Comparison of ENCODE assay signal across 35 cellular contexts in the genomic region with DNA sequence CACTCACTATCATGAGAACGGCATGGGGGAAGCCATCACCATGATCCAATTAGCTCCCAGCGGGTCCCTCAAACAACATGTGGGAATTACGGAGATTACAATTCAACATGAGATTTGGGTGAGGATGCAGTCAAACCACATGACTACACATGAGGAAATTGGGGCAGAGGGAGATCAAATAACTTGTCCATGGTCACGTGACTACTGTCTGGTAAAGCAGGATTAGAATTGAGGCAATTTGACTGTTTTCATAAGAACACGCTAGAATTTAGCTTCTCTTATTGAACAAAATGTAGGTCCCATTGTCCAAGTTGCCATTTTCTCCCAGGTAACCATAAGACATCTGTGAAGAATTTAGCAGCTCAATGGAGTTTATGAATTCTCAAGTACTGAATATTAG.
"Had no signal": no experiment of that assay in that cellular context is flagged by ENCODE, and none has a peak within 500 bp of the region (broad histone marks: within the 10 kb centered on the region; RNA-seq: fewer than 3 reads in every experiment).

No MANE protein-coding gene starts in this region.

- H3K4me1 Mint-ChIP-seq: activated B cell treated with CpG ODN at 0.5 μM for 24 hours; activated CD4-positive, alpha-beta T cell treated with anti-CD3 and anti-CD28 coated beads, Interleukin-2, amount 10 ng/mL, durations not matched to agents 24 days and 14 days; activated naive CD8-positive, alpha-beta T cell treated with anti-CD3 and anti-CD28 coated beads for 36 hours; activated T-helper 17 cell treated with anti-CD3 and anti-CD28 coated beads, Interleukin-2, amount 50 U/mL, for 72 hours; T-cell; T-helper 17 cell had no signal

- DNase-seq: activated B cell treated with CpG ODN at 0.5 μM for 24 hours; activated CD4-positive, alpha-beta memory T cell treated with anti-CD3 and anti-CD28 coated beads for 36 hours; activated CD4-positive, alpha-beta T cell treated with anti-CD3 and anti-CD28 coated beads, Interleukin-2, amount 10 ng/mL, durations not matched to agents 24 days and 14 days; activated CD4-positive, alpha-beta T cell treated with anti-CD3 and anti-CD28 coated beads, Interleukin-2, amount 50 U/mL, for 1 hour; activated CD4-positive, alpha-beta T cell treated with anti-CD3 and anti-CD28 coated beads, Interleukin-2, amount 50 U/mL, for 4 hours; activated CD4-positive, CD25-positive, alpha-beta regulatory T cell treated with anti-CD3 and anti-CD28 coated beads, Interleukin-2, amount 50 U/mL, for 72 hours; activated CD8-positive, alpha-beta memory T cell treated with anti-CD3 and anti-CD28 coated beads, Interleukin-2, amount 50 U/mL, for 4 hours; activated CD8-positive, alpha-beta T cell treated with anti-CD3 and anti-CD28 coated beads for 36 hours; activated effector memory CD4-positive, alpha-beta T cell treated with anti-CD3 and anti-CD28 coated beads, Interleukin-2, amount 50 U/mL, for 16 hours; activated gamma-delta T cell treated with Interleukin-2 at 50 U/mL for 16 hours; activated naive CD4-positive, alpha-beta T cell; activated naive CD4-positive, alpha-beta T cell treated with anti-CD3 and anti-CD28 coated beads for 36 hours; activated naive CD4-positive, alpha-beta T cell treated with anti-CD3 and anti-CD28 coated beads, Interleukin-2, amount 50 U/mL, for 16 hours; activated naive CD8-positive, alpha-beta T cell treated with anti-CD3 and anti-CD28 coated beads for 36 hours; activated T-cell treated with anti-CD3 and anti-CD28 coated beads for 4 hours; activated T-cell treated with anti-CD3 and anti-CD28 coated beads, Interleukin-2, amount 50 U/mL, for 1 hour; activated T-cell treated with anti-CD3 and anti-CD28 coated beads, Interleukin-2, amount 50 U/mL, for 4 hours; activated T-cell treated with anti-CD3 and anti-CD28 coated beads, Interleukin-2, amount 50 U/mL, for 72 hours; adrenal gland; amniotic stem cell; aorta; body of pancreas; brain microvascular endothelial cell; central memory CD4-positive, alpha-beta T cell; T-cell; T-helper 17 cell; T-helper 9 cell had no signal

- H3K4me1 ChIP-seq: adrenal gland, body of pancreas, breast epithelium had no signal

- H3K36me3 ChIP-seq: adrenal gland, brain microvascular endothelial cell, breast epithelium had no signal

- H3K4me3 Mint-ChIP-seq: activated B cell treated with CpG ODN at 0.5 μM for 24 hours; activated CD4-positive, alpha-beta memory T cell treated with anti-CD3 and anti-CD28 coated beads for 36 hours; activated CD4-positive, alpha-beta T cell treated with anti-CD3 and anti-CD28 coated beads, Interleukin-2, amount 10 ng/mL, durations not matched to agents 24 days and 14 days; activated CD8-positive, alpha-beta T cell treated with anti-CD3 and anti-CD28 coated beads for 36 hours; activated naive CD4-positive, alpha-beta T cell treated with anti-CD3 and anti-CD28 coated beads for 36 hours; activated naive CD8-positive, alpha-beta T cell treated with anti-CD3 and anti-CD28 coated beads for 36 hours; activated T-cell treated with anti-CD3 and anti-CD28 coated beads, Interleukin-2, amount 50 U/mL, for 4 hours; activated T-cell treated with anti-CD3 and anti-CD28 coated beads, Interleukin-2, amount 50 U/mL, for 72 hours; activated T-helper 1 cell treated with anti-CD3 and anti-CD28 coated beads, Interleukin-12 subunit alpha, Interleukin-12 subunit beta, Interleukin-2, Interleukin-4 antibody, amounts not matched to agents 30 ng/mL and 10 ng/mL and 1 ng/mL, durations not matched to agents 14 hours and 24 hours and 36 hours; activated T-helper 17 cell treated with anti-CD3 and anti-CD28 coated beads, Interleukin-2, amount 50 U/mL, for 72 hours; T-cell; T-helper 17 cell; T-helper 2 cell treated with Interferon-gamma antibody and Interleukin-4, amounts not matched to agents 5 μg/mL and 100 μg/mL, for 36 hours had no signal

- ATAC-seq: activated CD8-positive, alpha-beta T cell treated with anti-CD3 and anti-CD28 coated beads for 36 hours; activated naive CD4-positive, alpha-beta T cell treated with anti-CD3 and anti-CD28 coated beads, Interleukin-2, amount 50 U/mL, for 72 hours; activated T-cell treated with anti-CD3 and anti-CD28 coated beads, Interleukin-2, amount 50 U/mL, for 4 hours; activated T-cell treated with anti-CD3 and anti-CD28 coated beads, Interleukin-2, amount 50 U/mL, for 72 hours; activated T-helper 17 cell treated with anti-CD3 and anti-CD28 coated beads, Interleukin-2, amount 50 U/mL, for 72 hours; body of pancreas; T-cell; T-helper 17 cell had no signal

- H3K27ac ChIP-seq: adrenal gland, body of pancreas, brain microvascular endothelial cell, breast epithelium, VCaP had no signal

- H3K36me3 Mint-ChIP-seq: activated CD4-positive, alpha-beta memory T cell treated with anti-CD3 and anti-CD28 coated beads for 36 hours; activated naive CD4-positive, alpha-beta T cell treated with anti-CD3 and anti-CD28 coated beads, Interleukin-2, amount 50 U/mL, for 72 hours; activated naive CD8-positive, alpha-beta T cell treated with anti-CD3 and anti-CD28 coated beads for 36 hours; T-cell had no signal

- H3K4me3 ChIP-seq: adrenal gland, body of pancreas, breast epithelium had no signal

- H3K9me3 Mint-ChIP-seq: activated B cell treated with CpG ODN at 0.5 μM for 24 hours; T-helper 2 cell treated with Interferon-gamma antibody and Interleukin-4, amounts not matched to agents 5 μg/mL and 100 μg/mL, for 36 hours had no signal

- H3K27me3 ChIP-seq: adrenal gland, body of pancreas, brain microvascular endothelial cell, breast epithelium had no signal

- H3K9me3 ChIP-seq: adrenal gland, body of pancreas, breast epithelium had no signal

- H3K27ac Mint-ChIP-seq: activated B cell treated with CpG ODN at 0.5 μM for 24 hours; activated CD4-positive, alpha-beta memory T cell treated with anti-CD3 and anti-CD28 coated beads for 36 hours; activated CD4-positive, alpha-beta T cell treated with anti-CD3 and anti-CD28 coated beads, Interleukin-2, amount 10 ng/mL, durations not matched to agents 24 days and 14 days; activated CD8-positive, alpha-beta T cell treated with anti-CD3 and anti-CD28 coated beads for 36 hours; activated naive CD4-positive, alpha-beta T cell treated with anti-CD3 and anti-CD28 coated beads for 36 hours; activated naive CD4-positive, alpha-beta T cell treated with anti-CD3 and anti-CD28 coated beads, Interleukin-2, amount 50 U/mL, for 72 hours; activated naive CD8-positive, alpha-beta T cell treated with anti-CD3 and anti-CD28 coated beads for 36 hours; activated T-cell treated with anti-CD3 and anti-CD28 coated beads, Interleukin-2, amount 50 U/mL, for 72 hours; activated T-helper 1 cell treated with anti-CD3 and anti-CD28 coated beads, Interleukin-12 subunit alpha, Interleukin-12 subunit beta, Interleukin-2, Interleukin-4 antibody, amounts not matched to agents 30 ng/mL and 10 ng/mL and 1 ng/mL, durations not matched to agents 14 hours and 24 hours and 36 hours; activated T-helper 17 cell treated with anti-CD3 and anti-CD28 coated beads, Interleukin-2, amount 50 U/mL, for 72 hours; T-cell; T-helper 17 cell; T-helper 2 cell treated with Interferon-gamma antibody and Interleukin-4, amounts not matched to agents 5 μg/mL and 100 μg/mL, for 36 hours had no signal

- FAIRE-seq: astrocyte, TTC549 had no signal

- H3K27me3 Mint-ChIP-seq: activated B cell treated with CpG ODN at 0.5 μM for 24 hours; activated CD4-positive, alpha-beta memory T cell treated with anti-CD3 and anti-CD28 coated beads for 36 hours; activated CD4-positive, alpha-beta T cell treated with anti-CD3 and anti-CD28 coated beads, Interleukin-2, amount 10 ng/mL, durations not matched to agents 24 days and 14 days; activated CD8-positive, alpha-beta T cell treated with anti-CD3 and anti-CD28 coated beads for 36 hours; activated naive CD8-positive, alpha-beta T cell treated with anti-CD3 and anti-CD28 coated beads for 36 hours; activated T-helper 17 cell treated with anti-CD3 and anti-CD28 coated beads, Interleukin-2, amount 50 U/mL, for 72 hours; T-cell; T-helper 17 cell had no signal
